ENCODE assay signal across 19 cellular contexts in the genomic region with DNA sequence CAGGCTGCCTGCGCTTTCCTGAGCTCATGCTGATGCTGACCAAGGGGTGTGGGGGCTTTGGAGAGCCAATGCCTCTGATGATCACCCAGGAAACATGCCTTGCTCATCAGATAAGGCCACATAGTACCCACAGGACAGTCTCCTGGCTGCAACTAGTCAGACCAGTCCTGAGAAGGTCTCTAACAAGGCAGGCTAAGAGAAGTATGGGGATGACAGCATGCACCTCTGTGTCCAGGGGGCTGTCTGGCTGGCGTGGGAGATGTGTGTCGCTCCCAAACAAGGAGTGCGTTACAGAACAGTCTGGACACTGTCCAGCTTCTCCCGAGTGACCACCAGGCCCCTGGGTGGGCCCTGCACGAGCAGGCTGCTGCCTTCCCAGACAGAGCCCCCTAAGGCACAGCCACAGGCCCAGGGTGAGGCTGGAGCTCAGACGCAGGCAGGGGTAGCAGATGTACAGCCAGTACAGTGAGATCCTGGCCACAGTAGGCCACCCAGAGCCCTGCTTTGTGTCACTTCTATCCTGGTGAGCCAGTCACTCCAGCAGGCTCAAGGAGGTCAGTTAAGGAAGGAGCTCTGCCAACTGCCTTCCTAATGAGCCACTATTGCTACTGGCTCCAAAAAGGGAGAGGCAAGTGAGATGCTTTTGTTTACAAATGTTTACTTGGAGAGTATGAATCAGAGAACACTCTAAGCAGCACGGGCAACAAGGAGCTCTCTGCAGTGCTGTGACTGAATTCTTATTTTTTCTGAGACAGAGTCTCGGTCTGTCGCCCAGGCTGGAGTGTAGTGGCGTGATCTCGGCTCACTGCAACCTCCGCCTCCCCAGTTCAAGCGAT.
DNase-seq lines count a peak whose midpoint lies in the region; ATAC-seq and TF ChIP-seq lines count a peak whose summit lies in the region.
"Had no signal": no experiment of that assay in that cellular context is flagged by ENCODE, and none has a peak within 500 bp of the region (broad histone marks: within the 10 kb centered on the region; RNA-seq: fewer than 3 reads in every experiment).

No MANE protein-coding gene starts in this region.

- H3K4me1 ChIP-seq in aorta (ENCODE audit: control insufficient read depth in 1 of 2, insufficient read depth in 2 of 2, low read length in 2 of 2), result no peaks in the 10 kb centered on the region
- H3K4me1 ChIP-seq: HAP-1, upper lobe of left lung had no signal

- no peaks in the 10 kb centered on the region for H3K27me3 Mint-ChIP-seq in naive B cell
- H3K27me3 Mint-ChIP-seq in activated CD8-positive, alpha-beta memory T cell treated with anti-CD3 and anti-CD28 coated beads, Interleukin-2, amount 10 ng/mL, durations not matched to agents 7 days and 5 days, result no peaks in the 10 kb centered on the region
- H3K27me3 Mint-ChIP-seq: activated naive CD8-positive, alpha-beta T cell; activated T-cell treated with anti-CD3 and anti-CD28 coated beads, Interleukin-2, amount 50 U/mL, for 24 hours; dendritic cell treated with granulocyte-macrophage colony-stimulating factor and Interleukin-4, amounts not matched to agents 40 ng/mL and 50 ng/mL, for 4 days had no signal

- peaks cover 36 to 42% of the 10 kb centered on the region in 2 donors for H3K36me3 Mint-ChIP-seq in naive B cell
- peaks cover 27% of the 10 kb centered on the region for H3K36me3 Mint-ChIP-seq in activated CD8-positive, alpha-beta memory T cell treated with anti-CD3 and anti-CD28 coated beads, Interleukin-2, amount 10 ng/mL, durations not matched to agents 7 days and 5 days

- 91 to 95% methylated on average over 14 of the region's 14 CpGs for WGBS in aorta, 2 donors

- H3K4me1 Mint-ChIP-seq in naive B cell, result peaks cover 40 to 55% (median 51%) of the 10 kb centered on the region in 3 donors
- no peaks in the 10 kb centered on the region for H3K4me1 Mint-ChIP-seq in activated CD8-positive, alpha-beta memory T cell treated with anti-CD3 and anti-CD28 coated beads, Interleukin-2, amount 10 ng/mL, durations not matched to agents 7 days and 5 days

- peak; percentile 28 for DNase-seq in AG20443 (ENCODE audit: low spot score)
- peak; percentile 5 for DNase-seq in HEK293T (ENCODE audit: extremely low spot score)
- DNase-seq in fibroblast of mammary gland (ENCODE audit: low read depth), result peak; percentile 3
- no peak for DNase-seq in naive B cell
- DNase-seq in KBM-7, result no peak
- no peak for DNase-seq in aorta
- DNase-seq in activated CD8-positive, alpha-beta memory T cell treated with anti-CD3 and anti-CD28 coated beads, Interleukin-2, amount 10 ng/mL, durations not matched to agents 7 days and 5 days, result no peak
- DNase-seq: ACHN; activated T-cell treated with anti-CD3 and anti-CD28 coated beads, Interleukin-2, amount 50 U/mL, for 24 hours; NCI-H1694; NCI-H2227 treated with DMSO at 0.1 percent for 48 hours; stimulated activated naive CD4-positive, alpha-beta T cell; upper lobe of left lung had no signal

- ATAC-seq in naive B cell (ENCODE audit: low read depth in 2 of 2) (no peak), HG03439 (IDR thresholded peaks at IDR 0.05; ENCODE audit: unreplicated experiment) (no peak), aorta (ENCODE audit: low FRiP score) (no peak)
- no peak for ATAC-seq in activated CD8-positive, alpha-beta memory T cell treated with anti-CD3 and anti-CD28 coated beads, Interleukin-2, amount 10 ng/mL, durations not matched to agents 7 days and 5 days

- no peak overlapping the region for H3K27ac ChIP-seq in aorta (ENCODE audit: low read depth in 1 of 2, low read length in 2 of 2)
- H3K27ac ChIP-seq: epithelial cell of prostate, RWPE1, upper lobe of left lung had no signal

- peaks cover 2 to 23% of the 10 kb centered on the region in 2 donors for H3K36me3 ChIP-seq in aorta (ENCODE audit: control insufficient read depth in 1 of 2, insufficient read depth in 2 of 2, low read length in 1 of 2)

- H3K9me3 ChIP-seq in aorta (ENCODE audit: control insufficient read depth, low read length), result no peaks in the 10 kb centered on the region
- H3K9me3 ChIP-seq: HAP-1, upper lobe of left lung had no signal

- no peak for TF ChIP-seq CTCF in fibroblast of mammary gland (conservative IDR thresholded peaks at IDR 0.05; ENCODE audit: control insufficient read depth, insufficient read depth, low read depth, low read length)

- CTCF ChIA-PET in HEK293T (lab: Yijun Ruan, JAX), result no interaction called here
- CTCF ChIA-PET in activated CD8-positive, alpha-beta memory T cell treated with anti-CD3 and anti-CD28 coated beads, Interleukin-2, amount 10 ng/mL, durations not matched to agents 7 days and 5 days (lab: Charles Lee), result no interaction called here

- intact Hi-C loops in aorta (cut with DNase I), result no loop called here

- H3K27me3 ChIP-seq in aorta (ENCODE audit: control insufficient read depth in 1 of 2, insufficient read depth in 2 of 2, low read length in 1 of 2), result no peaks in the 10 kb centered on the region
- H3K27me3 ChIP-seq: upper lobe of left lung had no signal

- H3K4me3 ChIP-seq in fibroblast of mammary gland (ENCODE audit: control insufficient read depth, low read depth, low read length) (no peak overlapping the region), aorta (ENCODE audit: low read length in 2 of 2) (no peak overlapping the region)
- H3K4me3 ChIP-seq: HAP-1, upper lobe of left lung had no signal

- H3K4me3 Mint-ChIP-seq in naive B cell, result peak overlapping the region in 1 of 8 donors; percentile 52
- no peak overlapping the region for H3K4me3 Mint-ChIP-seq in activated CD8-positive, alpha-beta memory T cell treated with anti-CD3 and anti-CD28 coated beads, Interleukin-2, amount 10 ng/mL, durations not matched to agents 7 days and 5 days
- H3K4me3 Mint-ChIP-seq: activated naive CD8-positive, alpha-beta T cell; activated T-cell treated with anti-CD3 and anti-CD28 coated beads, Interleukin-2, amount 50 U/mL, for 24 hours; dendritic cell treated with granulocyte-macrophage colony-stimulating factor and Interleukin-4, amounts not matched to agents 40 ng/mL and 50 ng/mL, for 4 days had no signal

- POLR2A ChIA-PET in HEK293T (lab: Yijun Ruan, JAX), result interaction anchor here (0.9 kb wide), 1 partner anchor 113 kb away, joined by 3 read pairs; no protein-coding TSS in a partner anchor

- H3K27ac Mint-ChIP-seq in naive B cell, result peak overlapping the region in 4 of 6 donors; percentile 90 to 99 (median 94)
- no peak overlapping the region for H3K27ac Mint-ChIP-seq in activated CD8-positive, alpha-beta memory T cell treated with anti-CD3 and anti-CD28 coated beads, Interleukin-2, amount 10 ng/mL, durations not matched to agents 7 days and 5 days
- H3K27ac Mint-ChIP-seq: activated naive CD8-positive, alpha-beta T cell; activated T-cell treated with anti-CD3 and anti-CD28 coated beads, Interleukin-2, amount 50 U/mL, for 24 hours; dendritic cell treated with granulocyte-macrophage colony-stimulating factor and Interleukin-4, amounts not matched to agents 40 ng/mL and 50 ng/mL, for 4 days had no signal

- in situ Hi-C loops in KBM-7 (cut with MboI; ENCODE audit: low pct_unique_long_range_greater_than_20kb, low sequenced_read_pairs), result no loop called here

- H3K9me3 Mint-ChIP-seq in naive B cell, result peaks cover 2 to 7% (median 4%) of the 10 kb centered on the region in 7 donors
- H3K9me3 Mint-ChIP-seq in activated CD8-positive, alpha-beta memory T cell treated with anti-CD3 and anti-CD28 coated beads, Interleukin-2, amount 10 ng/mL, durations not matched to agents 7 days and 5 days (ENCODE audit: low read depth), result no peaks in the 10 kb centered on the region
- H3K9me3 Mint-ChIP-seq: activated T-cell treated with anti-CD3 and anti-CD28 coated beads, Interleukin-2, amount 50 U/mL, for 24 hours; dendritic cell treated with granulocyte-macrophage colony-stimulating factor and Interleukin-4, amounts not matched to agents 40 ng/mL and 50 ng/mL, for 4 days had no signal

TF ChIP-seq in HEK293T, 16 proteins besides CTCF, POLR2A, EP300 and RAD21:
- TF ChIP-seq FOXK2 (IDR thresholded peaks at IDR 0.05) (no peak), SUZ12 (IDR thresholded peaks at IDR 0.05) (no peak), FOXA1 (IDR thresholded peaks at IDR 0.05) (no peak), TARDBP (IDR thresholded peaks at IDR 0.05) (no peak), ARNT (IDR thresholded peaks at IDR 0.05) (no peak), LEF1 (IDR thresholded peaks at IDR 0.05; ENCODE audit: borderline replicate concordance) (no peak), BHLHE40 (IDR thresholded peaks at IDR 0.05; ENCODE audit: borderline replicate concordance) (no peak), CTBP1 (IDR thresholded peaks at IDR 0.05; ENCODE audit: borderline replicate concordance) (no peak), FOXM1 (IDR thresholded peaks at IDR 0.05; ENCODE audit: borderline replicate concordance) (no peak), ELF4 (IDR thresholded peaks at IDR 0.05) (no peak), NFRKB (IDR thresholded peaks at IDR 0.05) (no peak), HDGF (IDR thresholded peaks at IDR 0.05; ENCODE audit: borderline replicate concordance) (no peak)
- TF ChIP-seq, protein P1, sequence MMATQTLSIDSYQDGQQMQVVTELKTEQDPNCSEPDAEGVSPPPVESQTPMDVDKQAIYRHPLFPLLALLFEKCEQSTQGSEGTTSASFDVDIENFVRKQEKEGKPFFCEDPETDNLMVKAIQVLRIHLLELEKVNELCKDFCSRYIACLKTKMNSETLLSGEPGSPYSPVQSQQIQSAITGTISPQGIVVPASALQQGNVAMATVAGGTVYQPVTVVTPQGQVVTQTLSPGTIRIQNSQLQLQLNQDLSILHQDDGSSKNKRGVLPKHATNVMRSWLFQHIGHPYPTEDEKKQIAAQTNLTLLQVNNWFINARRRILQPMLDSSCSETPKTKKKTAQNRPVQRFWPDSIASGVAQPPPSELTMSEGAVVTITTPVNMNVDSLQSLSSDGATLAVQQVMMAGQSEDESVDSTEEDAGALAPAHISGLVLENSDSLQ (IDR thresholded peaks at IDR 0.05), result no peak

Comparison
In these comparisons a context has a peak if more than half of its experiments do, and no peak if none do; other contexts are left out.
1. DNase-seq: peak in AG20443 (single experiment), HEK293T (single experiment) and fibroblast of mammary gland (single experiment); none in naive B cell (single experiment), KBM-7 (single experiment), aorta (0 of 2) and activated CD8-positive, alpha-beta memory T cell treated with anti-CD3 and anti-CD28 coated beads, Interleukin-2, amount 10 ng/mL, durations not matched to agents 7 days and 5 days (single experiment).